35 cellular contexts compared by ENCODE assay signal in genomic region chr7:35314354-35314753, GRCh38.
"Had no signal": no experiment of that assay in that cellular context is flagged by ENCODE, and none has a peak within 500 bp of the region (broad histone marks: within the 10 kb centered on the region; RNA-seq: fewer than 3 reads in every experiment).

No MANE protein-coding gene starts in this region.

- H3K4me3 ChIP-seq: MG63 had no signal

- DNase-seq: Karpas-422, Kasumi-1, KBM-7, KG1, MG63, MM.1S, MV-4-11, NCI-H1048, NCI-H1092, NCI-H1092 treated with DMSO at 0.1 percent for 48 hours, NCI-H1105, NCI-H1105 treated with DMSO at 0.1 percent for 48 hours, NCI-H1417, NCI-H1417 treated with DMSO at 0.1 percent for 48 hours, NCI-H1436, NCI-H1436 treated with DMSO at 0.1 percent for 48 hours, NCI-H146, NCI-H1694, NCI-H1694 treated with DMSO at 0.1 percent for 48 hours, NCI-H187, NCI-H187 treated with DMSO at 0.1 percent for 48 hours, NCI-H1930, NCI-H2029, NCI-H2029 treated with DMSO at 0.1 percent for 48 hours, NCI-H2081, NCI-H2081 treated with DMSO at 0.1 percent for 48 hours, NCI-H2107, NCI-H2171, NCI-H2171 treated with DMSO at 0.1 percent for 48 hours, NCI-H2227 treated with DMSO at 0.1 percent for 48 hours, NCI-H226, NCI-H345, NCI-H446, NCI-H446 treated with DMSO at 0.1 percent for 48 hours had no signal

- H3K27ac ChIP-seq: KMS-11 had no signal

- H3K9me3 ChIP-seq: MG63 had no signal

- H3K27me3 ChIP-seq: MG63 had no signal

- H3K36me3 ChIP-seq: MG63 had no signal
